Comparison of ENCODE assay signal across 28 cellular contexts in the genomic region with DNA sequence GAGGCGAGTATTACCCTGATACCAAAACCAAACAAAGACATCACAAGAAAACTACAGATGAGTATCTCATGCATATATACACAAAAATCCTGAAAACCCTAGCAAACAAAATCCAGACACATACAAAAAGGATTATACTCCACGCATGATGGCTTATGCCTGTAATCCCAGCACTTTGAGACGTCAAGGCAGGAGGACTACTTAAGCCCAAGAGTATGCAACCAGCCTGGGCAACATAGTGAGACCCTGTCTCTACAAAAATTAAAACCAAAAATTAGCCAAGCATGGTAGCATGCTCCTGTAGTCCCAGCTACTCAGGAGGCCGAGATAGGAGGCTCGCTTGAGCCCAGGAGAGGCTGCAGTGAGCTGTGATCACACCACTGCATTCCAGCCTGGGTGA.
"Had no signal": no experiment of that assay in that cellular context is flagged by ENCODE, and none has a peak within 500 bp of the region (broad histone marks: within the 10 kb centered on the region; RNA-seq: fewer than 3 reads in every experiment).

No MANE protein-coding gene starts in this region.

- H3K4me1 ChIP-seq: upper lobe of right lung had no signal

- H3K9me3 ChIP-seq: stomach, suprapubic skin, testis, thoracic aorta, thyroid gland, tibial artery, tibial nerve, transverse colon, upper lobe of left lung, upper lobe of right lung, uterus, vagina had no signal

- H3K4me3 Mint-ChIP-seq: stimulated activated effector memory CD8-positive, alpha-beta T cell treated with anti-CD3 and anti-CD28 coated beads, Interleukin-12 subunit alpha, Interleukin-12 subunit beta, amount 100 ng/mL, for 72 hours; stimulated activated memory B cell treated with anti-CD40 and anti-IgM and Interleukin-4, amounts not matched to agents 10 μg/mL and 1 μg/mL and 100 μg/mL, for 72 hours; stimulated activated naive B cell treated with anti-CD40 and anti-IgM and Interleukin-4, amounts not matched to agents 10 μg/mL and 1 μg/mL and 100 μg/mL, for 72 hours; stimulated activated naive CD8-positive, alpha-beta T cell treated with anti-CD3 and anti-CD28 coated beads, Interleukin-15, amount 100 ng/mL, for 72 hours; stimulated activated naive CD8-positive, alpha-beta T cell treated with anti-CD3 and anti-CD28 coated beads, Interleukin-15, Interleukin-2, amounts not matched to agents 100 ng/mL and 50 ng/mL, for 24 hours; type B pancreatic cell had no signal

- FAIRE-seq: urothelium cell line had no signal

- H3K27me3 Mint-ChIP-seq: stimulated activated memory B cell treated with anti-CD40 and anti-IgM and Interleukin-4, amounts not matched to agents 10 μg/mL and 1 μg/mL and 100 μg/mL, for 72 hours; stimulated activated naive B cell treated with anti-CD40 and anti-IgM and Interleukin-4, amounts not matched to agents 10 μg/mL and 1 μg/mL and 100 μg/mL, for 72 hours; stimulated activated naive CD8-positive, alpha-beta T cell treated with anti-CD3 and anti-CD28 coated beads, Interleukin-15, amount 100 ng/mL, for 72 hours; stimulated activated naive CD8-positive, alpha-beta T cell treated with anti-CD3 and anti-CD28 coated beads, Interleukin-15, Interleukin-2, amounts not matched to agents 100 ng/mL and 50 ng/mL, for 24 hours; type B pancreatic cell had no signal

- H3K27me3 ChIP-seq: stomach, suprapubic skin, testis, thyroid gland, tibial artery, tibial nerve, transverse colon, upper lobe of left lung, upper lobe of right lung, uterus, vagina had no signal

- H3K36me3 ChIP-seq: thoracic aorta, uterus had no signal

- DNase-seq: stimulated activated CD4-positive, alpha-beta T cell treated with anti-CD3 and anti-CD28 coated beads, Interleukin-2, amount 100 ng/mL, for 48 hours; stimulated activated CD4-positive, alpha-beta T cell treated with anti-CD3 and anti-CD28 coated beads, Interleukin-4, amount 100 ng/mL, for 1 hour; stimulated activated CD4-positive, alpha-beta T cell treated with anti-CD3 and anti-CD28 coated beads, Interleukin-4, amount 100 ng/mL, for 24 hours; stimulated activated CD4-positive, alpha-beta T cell treated with anti-CD3 and anti-CD28 coated beads, Interleukin-4, amount 100 ng/mL, for 4 hours; stimulated activated CD8-positive, alpha-beta memory T cell treated with anti-CD3 and anti-CD28 coated beads, Interleukin-4, amount 100 ng/mL, for 48 hours; stimulated activated naive B cell treated with anti-CD40 and anti-IgM and Interleukin-4, amounts not matched to agents 10 μg/mL and 1 μg/mL and 100 μg/mL, for 72 hours; stimulated activated naive CD4-positive, alpha-beta T cell; stimulated activated naive CD4-positive, alpha-beta T cell treated with Interleukin-2 at 50 U/mL for 16 hours; stimulated activated naive CD8-positive, alpha-beta T cell treated with anti-CD3 and anti-CD28 coated beads, Interleukin-15, amount 100 ng/mL, for 72 hours; stimulated activated naive CD8-positive, alpha-beta T cell treated with anti-CD3 and anti-CD28 coated beads, Interleukin-15, Interleukin-2, amounts not matched to agents 100 U/mL and 50 U/mL, for 24 hours; stomach; substantia nigra; testis; thyroid gland; tibial artery; transverse colon; upper lobe of left lung; upper lobe of right lung; uterus had no signal

- H3K9me3 Mint-ChIP-seq: stimulated activated naive CD8-positive, alpha-beta T cell treated with anti-CD3 and anti-CD28 coated beads, Interleukin-15, amount 100 ng/mL, for 72 hours; stimulated activated naive CD8-positive, alpha-beta T cell treated with anti-CD3 and anti-CD28 coated beads, Interleukin-15, Interleukin-2, amounts not matched to agents 100 ng/mL and 50 ng/mL, for 24 hours; type B pancreatic cell had no signal

- H3K27ac Mint-ChIP-seq: stimulated activated effector memory CD8-positive, alpha-beta T cell treated with anti-CD3 and anti-CD28 coated beads, Interleukin-12 subunit alpha, Interleukin-12 subunit beta, amount 100 ng/mL, for 72 hours; stimulated activated memory B cell treated with anti-CD40 and anti-IgM and Interleukin-4, amounts not matched to agents 10 μg/mL and 1 μg/mL and 100 μg/mL, for 72 hours; stimulated activated naive CD8-positive, alpha-beta T cell treated with anti-CD3 and anti-CD28 coated beads, Interleukin-15, amount 100 ng/mL, for 72 hours; stimulated activated naive CD8-positive, alpha-beta T cell treated with anti-CD3 and anti-CD28 coated beads, Interleukin-15, Interleukin-2, amounts not matched to agents 100 ng/mL and 50 ng/mL, for 24 hours; type B pancreatic cell had no signal

- H3K4me3 ChIP-seq: stomach, suprapubic skin, testis, thoracic aorta, thyroid gland, tibial artery, tibial nerve, transverse colon, upper lobe of left lung, upper lobe of right lung, uterus, vagina had no signal

- ATAC-seq: stimulated activated effector memory CD8-positive, alpha-beta T cell treated with anti-CD3 and anti-CD28 coated beads, Interleukin-12 subunit alpha, Interleukin-12 subunit beta, amount 100 ng/mL, for 72 hours; stimulated activated memory B cell treated with anti-CD40 and anti-IgM and Interleukin-4, amounts not matched to agents 10 μg/mL and 1 μg/mL and 100 μg/mL, for 72 hours; stimulated activated naive B cell treated with anti-CD40 and anti-IgM and Interleukin-4, amounts not matched to agents 10 μg/mL and 1 μg/mL and 100 μg/mL, for 72 hours; stimulated activated naive CD8-positive, alpha-beta T cell treated with anti-CD3 and anti-CD28 coated beads, Interleukin-15, amount 100 ng/mL, for 72 hours; stimulated activated naive CD8-positive, alpha-beta T cell treated with anti-CD3 and anti-CD28 coated beads, Interleukin-15, Interleukin-2, amounts not matched to agents 100 U/mL and 50 U/mL, for 24 hours; upper lobe of right lung had no signal

- H3K27ac ChIP-seq: stomach, suprapubic skin, testis, thoracic aorta, thyroid gland, tibial artery, tibial nerve, transverse colon, upper lobe of left lung, upper lobe of right lung, uterus, vagina had no signal
